In genomic region chr19:27674701-27675100, GRCh38 we compare ENCODE assay signal across 24 cellular contexts.
"Had no signal": no experiment of that assay in that cellular context is flagged by ENCODE, and none has a peak within 500 bp of the region (broad histone marks: within the 10 kb centered on the region; RNA-seq: fewer than 3 reads in every experiment).

No MANE protein-coding gene starts in this region.

- H3K4me1 Mint-ChIP-seq: naive thymus-derived CD8-positive, alpha-beta T cell; nephron progenitor cell; stimulated activated naive B cell treated with anti-CD40 and anti-IgM and Interleukin-4, amounts not matched to agents 10 μg/mL and 1 μg/mL and 100 μg/mL, for 72 hours; stimulated activated naive CD8-positive, alpha-beta T cell treated with anti-CD3 and anti-CD28 coated beads, Interleukin-15, amount 100 ng/mL, for 72 hours had no signal

- H3K27me3 Mint-ChIP-seq: effector memory CD8-positive, alpha-beta T cell; naive thymus-derived CD8-positive, alpha-beta T cell; stimulated activated naive B cell treated with anti-CD40 and anti-IgM and Interleukin-4, amounts not matched to agents 10 μg/mL and 1 μg/mL and 100 μg/mL, for 72 hours; stimulated activated naive CD8-positive, alpha-beta T cell treated with anti-CD3 and anti-CD28 coated beads, Interleukin-15, amount 100 ng/mL, for 72 hours had no signal

- H3K36me3 Mint-ChIP-seq: stimulated activated naive B cell treated with anti-CD40 and anti-IgM and Interleukin-4, amounts not matched to agents 10 μg/mL and 1 μg/mL and 100 μg/mL, for 72 hours had no signal

- DNase-seq: cortex of kidney; effector memory CD8-positive, alpha-beta T cell; foreskin fibroblast; gastrocnemius medialis; head of caudate nucleus; mesenchymal stem cell; midbrain; nephron progenitor cell; nucleus accumbens; ovary; posterior cingulate gyrus; psoas muscle; right lobe of liver; small intestine; stimulated activated CD4-positive, alpha-beta T cell treated with anti-CD3 and anti-CD28 coated beads, Interleukin-15, amount 100 ng/mL, for 24 hours; stimulated activated CD4-positive, alpha-beta T cell treated with anti-CD3 and anti-CD28 coated beads, Interleukin-2, amount 100 ng/mL, for 48 hours; stimulated activated naive B cell treated with anti-CD40 and anti-IgM and Interleukin-4, amounts not matched to agents 10 μg/mL and 1 μg/mL and 100 μg/mL, for 72 hours; stimulated activated naive CD8-positive, alpha-beta T cell treated with anti-CD3 and anti-CD28 coated beads, Interleukin-15, amount 100 ng/mL, for 72 hours; testis; upper lobe of left lung; uterus had no signal

- FAIRE-seq: keratinocyte, small intestine had no signal

- ATAC-seq: effector memory CD8-positive, alpha-beta T cell; esophagus mucosa; gastrocnemius medialis; naive thymus-derived CD8-positive, alpha-beta T cell; psoas muscle; right lobe of liver; stimulated activated naive B cell treated with anti-CD40 and anti-IgM and Interleukin-4, amounts not matched to agents 10 μg/mL and 1 μg/mL and 100 μg/mL, for 72 hours; stimulated activated naive CD8-positive, alpha-beta T cell treated with anti-CD3 and anti-CD28 coated beads, Interleukin-15, amount 100 ng/mL, for 72 hours had no signal

- H3K27ac Mint-ChIP-seq: effector memory CD8-positive, alpha-beta T cell; nephron progenitor cell; stimulated activated naive B cell treated with anti-CD40 and anti-IgM and Interleukin-4, amounts not matched to agents 10 μg/mL and 1 μg/mL and 100 μg/mL, for 72 hours; stimulated activated naive CD8-positive, alpha-beta T cell treated with anti-CD3 and anti-CD28 coated beads, Interleukin-15, amount 100 ng/mL, for 72 hours had no signal

- H3K4me3 Mint-ChIP-seq: effector memory CD8-positive, alpha-beta T cell; naive thymus-derived CD8-positive, alpha-beta T cell; nephron progenitor cell; stimulated activated naive B cell treated with anti-CD40 and anti-IgM and Interleukin-4, amounts not matched to agents 10 μg/mL and 1 μg/mL and 100 μg/mL, for 72 hours; stimulated activated naive CD8-positive, alpha-beta T cell treated with anti-CD3 and anti-CD28 coated beads, Interleukin-15, amount 100 ng/mL, for 72 hours had no signal
